10 cellular contexts compared by ENCODE assay signal in genomic region chr5:150112211-150113046, GRCh38. TPM values are rescaled to one million over a fixed set of nuclear protein-coding genes. Genes with fewer than 3 reads are reported as not detected.
DNase-seq lines count a peak whose midpoint lies in the region; ATAC-seq and TF ChIP-seq lines count a peak whose summit lies in the region.
"Had no signal": no experiment of that assay in that cellular context is flagged by ENCODE, and none has a peak within 500 bp of the region (broad histone marks: within the 10 kb centered on the region; RNA-seq: fewer than 3 reads in every experiment).

No MANE protein-coding gene starts in this region.

- H3K4me3 ChIP-seq in adrenal gland (no peak overlapping the region), right atrium auricular region (no peak overlapping the region)

- H3K36me3 ChIP-seq in adrenal gland (replicated peaks in 1 of 2) (no peaks in the 10 kb centered on the region), right atrium auricular region (peaks cover 12% of the 10 kb centered on the region)

- H3K9me3 ChIP-seq in adrenal gland (replicated peaks in 1 of 3) (no peaks in the 10 kb centered on the region), right atrium auricular region (no peaks in the 10 kb centered on the region)

- intact Hi-C loops in adrenal gland (cut with DNase I), result no loop called here

- H3K27me3 ChIP-seq in adrenal gland (no peaks in the 10 kb centered on the region), right atrium auricular region (no peaks in the 10 kb centered on the region)

- H3K27ac ChIP-seq in adrenal gland, result peak overlapping the region in 2 of 5 donors; percentile 34 to 70
- peak overlapping the region; percentile 28 to 64 for H3K27ac ChIP-seq in right atrium auricular region

- TF ChIP-seq CTCF in GM20000 (IDR thresholded peaks at IDR 0.05; ENCODE audit: extremely low read depth, missing control alignments), result no peak
- no peak for TF ChIP-seq CTCF in adrenal gland (IDR thresholded peaks at IDR 0.05)
- TF ChIP-seq CTCF in right atrium auricular region (IDR thresholded peaks at IDR 0.05), result no peak

- ATAC-seq in GM21825 (IDR thresholded peaks at IDR 0.05; ENCODE audit: unreplicated experiment) (no peak), HG02970 (IDR thresholded peaks at IDR 0.05; ENCODE audit: low FRiP score, unreplicated experiment) (no peak)

- 60 to 78% (median 64%) methylated on average over 3 to 6 of the region's 6 CpGs for WGBS in adrenal gland, 4 donors

- peaks cover 0 to 19% of the 10 kb centered on the region in 2 donors for H3K4me1 ChIP-seq in adrenal gland (replicated peaks in 1 of 2)
- peaks cover 0 to 18% of the 10 kb centered on the region in 2 donors for H3K4me1 ChIP-seq in right atrium auricular region

- DNase-seq in GM20000 (ENCODE audit: low spot score), result peak; percentile 3
- peak in 5 of 7 donors; percentile 29 to 62 (median 42) for DNase-seq in adrenal gland
- DNase-seq in right atrium auricular region (ENCODE audit: low spot score), result peak; percentile 79
- DNase-seq in smooth muscle cell of the brain vasculature (ENCODE audit: low read depth, low spot score), result peak; percentile 64
- no peak for DNase-seq in stimulated activated CD4-positive, alpha-beta T cell treated with anti-CD3 and anti-CD28 coated beads, Interleukin-4, amount 100 ng/mL, for 1 hour
- no peak for DNase-seq in NCI-H2107 (lab: John Stamatoyannopoulos, UW)
- DNase-seq: central memory CD4-positive, alpha-beta T cell had no signal

- TF ChIP-seq POLR2A in adrenal gland (IDR thresholded peaks at IDR 0.05), result no peak

RNA-seq across cellular contexts. Expression of gene CSF1R, which starts 26.1 kb away (rescaled TPM):
- total RNA-seq in adrenal gland, result 100 to 1,000 TPM in 2 of 8 donors, 10 to 100 TPM in 6; 37.2 to 165 (median 94.4) TPM
- polyA plus RNA-seq in adrenal gland, result 10 to 100 TPM; 17.9 to 20.0 (median 19.0) TPM
- 10 to 100 TPM; 11.2 to 24.6 TPM for total RNA-seq in right atrium auricular region
- total RNA-seq: neural crest cell had no signal

RNA-seq across cellular contexts. Expression of gene PDGFRB, which starts 43.2 kb away (rescaled TPM):
- total RNA-seq in adrenal gland (100 to 1,000 TPM in 1 of 8 donors, 10 to 100 TPM in 7; 54.8 to 188 (median 80.1) TPM), right atrium auricular region (10 to 100 TPM; 68.3 to 68.7 TPM)
- polyA plus RNA-seq in adrenal gland, result 10 to 100 TPM; 21.3 to 55.7 (median 37.2) TPM

RNA-seq across cellular contexts. Expression of gene CDX1, which starts 54.1 kb away (rescaled TPM):
- total RNA-seq in adrenal gland (under 1 TPM in 2 of 8 donors, not detected in 6; 0.23 to 0.32 TPM), right atrium auricular region (not detected)
- under 1 TPM in 2 of 3 donors, not detected in 1; 0.17 to 0.24 TPM for polyA plus RNA-seq in adrenal gland
- total RNA-seq: neural crest cell had no signal

Comparison
In these comparisons a context has a peak if more than half of its experiments do, and no peak if none do; other contexts are left out.
1. DNase-seq: peak in GM20000 (single experiment), adrenal gland (5 of 7), right atrium auricular region (single experiment) and smooth muscle cell of the brain vasculature (single experiment); none in stimulated activated CD4-positive, alpha-beta T cell treated with anti-CD3 and anti-CD28 coated beads, Interleukin-4, amount 100 ng/mL, for 1 hour (single experiment) and NCI-H2107 (single experiment).